ENCODE assay signal across 21 cellular contexts in genomic region chr9:136729926-136730325, GRCh38. TPM values are rescaled to one million over a fixed set of nuclear protein-coding genes. Genes with fewer than 3 reads are reported as not detected.
DNase-seq lines count a peak whose midpoint lies in the region; ATAC-seq, FAIRE-seq and TF ChIP-seq lines count a peak whose summit lies in the region.
"Had no signal": no experiment of that assay in that cellular context is flagged by ENCODE, and none has a peak within 500 bp of the region (broad histone marks: within the 10 kb centered on the region; RNA-seq: fewer than 3 reads in every experiment).

No MANE protein-coding gene starts in this region.

- H3K36me3 Mint-ChIP-seq in activated T-cell treated with anti-CD3 and anti-CD28 coated beads, Interleukin-2, amount 50 U/mL, for 24 hours (ENCODE audit: low read depth): peaks cover 28% of the 10 kb centered on the region
- H3K36me3 Mint-ChIP-seq in astrocyte (ENCODE audit: low read depth, unreplicated experiment) (peaks cover 2% of the 10 kb centered on the region), progenitor cell of endocrine pancreas (ENCODE audit: insufficient read depth) (peaks cover 4% of the 10 kb centered on the region)

- peaks cover 37% of the 10 kb centered on the region for H3K4me1 Mint-ChIP-seq in activated T-cell treated with anti-CD3 and anti-CD28 coated beads, Interleukin-2, amount 50 U/mL, for 24 hours (ENCODE audit: low read depth)
- H3K4me1 Mint-ChIP-seq in astrocyte (ENCODE audit: low read depth, unreplicated experiment) (peaks cover 7% of the 10 kb centered on the region), progenitor cell of endocrine pancreas (ENCODE audit: low read depth) (peaks cover 19% of the 10 kb centered on the region)

- no peak overlapping the region for H2AFZ ChIP-seq in Loucy (ENCODE audit: low read length)
- no peak overlapping the region for H2AFZ ChIP-seq in astrocyte (ENCODE audit: low read depth, low read length)

- no peak for FAIRE-seq in astrocyte (lab: Jason Lieb, UNC)

- H3K27ac ChIP-seq in astrocyte (ENCODE audit: low read depth, low read length): no peak overlapping the region
- H3K27ac ChIP-seq: ascending aorta, left lung had no signal

- peaks cover 29% of the 10 kb centered on the region for H4K20me1 ChIP-seq in Loucy (ENCODE audit: insufficient read depth, low read length, poor library complexity, severe bottlenecking)
- H4K20me1 ChIP-seq in astrocyte (ENCODE audit: insufficient read depth, low read length): peaks cover 47% of the 10 kb centered on the region

- TF ChIP-seq CTCF in Loucy (conservative IDR thresholded peaks at IDR 0.05; ENCODE audit: low read length): no peak
- TF ChIP-seq CTCF in astrocyte (IDR thresholded peaks at IDR 0.05; ENCODE audit: insufficient read depth, low read depth, low read length): no peak
- TF ChIP-seq CTCF in progenitor cell of endocrine pancreas (IDR thresholded peaks at IDR 0.05; ENCODE audit: unreplicated experiment): no peak

- H3K36me3 ChIP-seq in Loucy (ENCODE audit: insufficient read depth, low read length) (peaks cover 12% of the 10 kb centered on the region; the same call in 1 of the 2 replicates), astrocyte (ENCODE audit: insufficient read depth, low read length) (peaks cover 11% of the 10 kb centered on the region)

- H3K4me1 ChIP-seq in Loucy (ENCODE audit: insufficient read depth, low read length, poor library complexity, severe bottlenecking): peaks cover 25% of the 10 kb centered on the region
- peaks cover 25% of the 10 kb centered on the region for H3K4me1 ChIP-seq in astrocyte (ENCODE audit: insufficient read depth, low read length)

- H3K9me2 ChIP-seq in Loucy (replicated peaks; ENCODE audit: low read depth, low read length): no peaks in the 10 kb centered on the region

- DNase-seq in activated T-cell treated with anti-CD3 and anti-CD28 coated beads, Interleukin-2, amount 50 U/mL, for 24 hours: no peak
- DNase-seq in activated T-cell treated with anti-CD3 and anti-CD28 coated beads, Interleukin-2, amount 50 U/mL, for 1 hour: no peak
- DNase-seq in astrocyte (ENCODE audit: low read depth) (no peak), progenitor cell of endocrine pancreas (ENCODE audit: low spot score, unreplicated experiment) (no peak), UCSD-AML1 (lab: John Stamatoyannopoulos, UW; ENCODE audit: unreplicated experiment) (no peak), NCI-H345 (lab: John Stamatoyannopoulos, UW) (no peak)
- DNase-seq: ACHN; DMS 273 treated with DMSO at 0.1 percent for 48 hours; hypothalamus; NCI-H2081 treated with DMSO at 0.1 percent for 48 hours; NCI-H748 treated with DMSO at 0.1 percent for 48 hours; sigmoid colon; stimulated activated CD4-positive, alpha-beta T cell treated with anti-CD3 and anti-CD28 coated beads, Interleukin-4, amount 100 ng/mL, for 4 hours; stimulated activated naive CD4-positive, alpha-beta T cell had no signal

- H3K27me3 Mint-ChIP-seq in activated T-cell treated with anti-CD3 and anti-CD28 coated beads, Interleukin-2, amount 50 U/mL, for 24 hours: no peaks in the 10 kb centered on the region
- H3K27me3 Mint-ChIP-seq in astrocyte (ENCODE audit: low read depth, unreplicated experiment): no peaks in the 10 kb centered on the region
- H3K27me3 Mint-ChIP-seq in progenitor cell of endocrine pancreas: peaks cover 17% of the 10 kb centered on the region

- H3K79me2 ChIP-seq in Loucy (ENCODE audit: insufficient read depth, low read length) (peaks cover 37% of the 10 kb centered on the region), astrocyte (ENCODE audit: insufficient read depth, low read length) (peaks cover 63% of the 10 kb centered on the region)

- H3K27me3 ChIP-seq in Loucy (ENCODE audit: insufficient read depth, low read length, poor library complexity, severe bottlenecking): no peaks in the 10 kb centered on the region
- no peaks in the 10 kb centered on the region for H3K27me3 ChIP-seq in astrocyte (ENCODE audit: insufficient read depth, low read length)
- H3K27me3 ChIP-seq: ascending aorta, sigmoid colon had no signal

- no peak overlapping the region for H3K4me2 ChIP-seq in Loucy (ENCODE audit: low read depth, low read length, poor library complexity, severe bottlenecking)
- no peak overlapping the region for H3K4me2 ChIP-seq in astrocyte (ENCODE audit: low read length)

- H3F3A ChIP-seq in Loucy (ENCODE audit: low read depth): no peaks in the 10 kb centered on the region

- no peak overlapping the region for H3K27ac Mint-ChIP-seq in activated T-cell treated with anti-CD3 and anti-CD28 coated beads, Interleukin-2, amount 50 U/mL, for 24 hours
- no peak overlapping the region for H3K27ac Mint-ChIP-seq in astrocyte (ENCODE audit: unreplicated experiment)
- no peak overlapping the region for H3K27ac Mint-ChIP-seq in progenitor cell of endocrine pancreas

- H3K9me3 Mint-ChIP-seq in activated T-cell treated with anti-CD3 and anti-CD28 coated beads, Interleukin-2, amount 50 U/mL, for 24 hours: no peaks in the 10 kb centered on the region
- H3K9me3 Mint-ChIP-seq in astrocyte (ENCODE audit: unreplicated experiment): no peaks in the 10 kb centered on the region
- H3K9me3 Mint-ChIP-seq in progenitor cell of endocrine pancreas (ENCODE audit: low read depth): no peaks in the 10 kb centered on the region

- H3K9ac ChIP-seq in Loucy (ENCODE audit: low read depth, low read length, poor library complexity, severe bottlenecking): peak overlapping the region; percentile 95
- no peak overlapping the region for H3K9ac ChIP-seq in astrocyte (ENCODE audit: low read length)

- no peaks in the 10 kb centered on the region for H3K9me3 ChIP-seq in Loucy (ENCODE audit: insufficient read depth, low read depth, low read length)
- no peaks in the 10 kb centered on the region for H3K9me3 ChIP-seq in astrocyte (ENCODE audit: insufficient read depth, low read depth, low read length)
- H3K9me3 ChIP-seq: ascending aorta, HAP-1, left lung, sigmoid colon had no signal

- no peak for ATAC-seq in GM21619 (IDR thresholded peaks at IDR 0.05; ENCODE audit: unreplicated experiment)
- ATAC-seq: left lung had no signal

- H3K4me3 ChIP-seq in Loucy (ENCODE audit: low read length, poor library complexity, severe bottlenecking) (no peak overlapping the region), astrocyte (ENCODE audit: insufficient read depth, low read depth, low read length) (no peak overlapping the region)
- H3K4me3 ChIP-seq: ascending aorta, sigmoid colon had no signal

- H3K4me3 Mint-ChIP-seq in activated T-cell treated with anti-CD3 and anti-CD28 coated beads, Interleukin-2, amount 50 U/mL, for 24 hours: peak overlapping the region; percentile 71
- peak overlapping the region; percentile 70 for H3K4me3 Mint-ChIP-seq in astrocyte (ENCODE audit: unreplicated experiment)
- peak overlapping the region; percentile 53 for H3K4me3 Mint-ChIP-seq in progenitor cell of endocrine pancreas (ENCODE audit: low read depth)

RNA-seq across cellular contexts. Expression of gene LCN10, which starts 12.8 kb away (rescaled TPM):
- total RNA-seq in astrocyte (not detected in 2 replicates), progenitor cell of endocrine pancreas (0.42 TPM in 1 of 2 replicates, not detected in the other)
- total RNA-seq: fibroblast of lung, M059J had no signal

RNA-seq across cellular contexts. Expression of gene DIPK1B, which starts 17.6 kb away (rescaled TPM):
- total RNA-seq in astrocyte (22.4 and 23.2 TPM in 2 replicates), progenitor cell of endocrine pancreas (51.3 and 52.9 TPM in 2 replicates)

RNA-seq across cellular contexts. Expression of gene LCN6, which starts 18.4 kb away (rescaled TPM):
- total RNA-seq in astrocyte (not detected in 2 replicates), progenitor cell of endocrine pancreas (not detected in 2 replicates)
- total RNA-seq: fibroblast of lung, M059J had no signal

RNA-seq across cellular contexts. Expression of gene LCN8, which starts 28.1 kb away (rescaled TPM):
- not detected in 2 replicates for total RNA-seq in astrocyte
- total RNA-seq in progenitor cell of endocrine pancreas: not detected in 2 replicates
- total RNA-seq: ascending aorta, fibroblast of lung, left lung, M059J, sigmoid colon had no signal

RNA-seq across cellular contexts. Expression of gene LCN15, which starts 34.4 kb away (rescaled TPM):
- total RNA-seq in astrocyte (not detected in 2 replicates), progenitor cell of endocrine pancreas (not detected in 2 replicates)
- total RNA-seq: ascending aorta, fibroblast of lung, left lung, M059J, sigmoid colon had no signal
